ENCODE assay signal across 1 cellular context in genomic region chr11:130068986-130069683, GRCh38.
TF ChIP-seq lines count a peak whose summit lies in the region.

No MANE protein-coding gene starts in this region.

TF ChIP-seq in GM12878, 131 proteins besides CTCF, POLR2A, EP300 and RAD21 (continued from another document):
- no peak for TF ChIP-seq PBX3 (IDR thresholded peaks at IDR 0.05; ENCODE audit: insufficient replicate concordance, low read depth, low read length)
- no peak for TF ChIP-seq SKIL (IDR thresholded peaks at IDR 0.05; ENCODE audit: low read depth, poor library complexity, severe bottlenecking)
- no peak for TF ChIP-seq HSF1 (IDR thresholded peaks at IDR 0.05; ENCODE audit: low read depth, low read length)
- no peak for TF ChIP-seq CREM (IDR thresholded peaks at IDR 0.05; ENCODE audit: low read depth)
- peak; percentile 38; the same call in 1 of the 2 replicates for TF ChIP-seq NKRF (conservative IDR thresholded peaks at IDR 0.05)
- no peak for TF ChIP-seq CBX5 (IDR thresholded peaks at IDR 0.05; ENCODE audit: low read depth)
- TF ChIP-seq NFXL1 (IDR thresholded peaks at IDR 0.05; ENCODE audit: borderline replicate concordance), result 0 out of 2 replicates have a peak, but pooled peaks have one; percentile 68
- peak; percentile 60; the same call in 1 of the 2 replicates for TF ChIP-seq RB1 (IDR thresholded peaks at IDR 0.05; ENCODE audit: borderline replicate concordance)
- TF ChIP-seq ATF3 (IDR thresholded peaks at IDR 0.05; ENCODE audit: borderline replicate concordance, extremely low read depth, low read depth, low read length), result no peak
- no peak for TF ChIP-seq RELB (IDR thresholded peaks at IDR 0.05; ENCODE audit: low read depth)
